Comparison of ENCODE assay signal across 24 cellular contexts in genomic region chr4:40739347-40739746, GRCh38.
"Had no signal": no experiment of that assay in that cellular context is flagged by ENCODE, and none has a peak within 500 bp of the region (broad histone marks: within the 10 kb centered on the region; RNA-seq: fewer than 3 reads in every experiment).

No MANE protein-coding gene starts in this region.

- ATAC-seq: effector memory CD8-positive, alpha-beta T cell; esophagus mucosa; gastrocnemius medialis; heart right ventricle; left cardiac atrium; left lung; left ventricle myocardium superior; lower lobe of right lung; mucosa of descending colon; naive thymus-derived CD8-positive, alpha-beta T cell had no signal

- DNase-seq: cortex of kidney; effector CD8-positive, alpha-beta T cell; effector memory CD8-positive, alpha-beta T cell; endodermal cell; erythroblast; esophagus squamous epithelium; foreskin fibroblast; foreskin melanocyte; gastrocnemius medialis; glutamatergic neuron; head of caudate nucleus; heart right ventricle; hippocampal formation; left cardiac atrium; left lung; left ventricle myocardium superior; lower lobe of right lung; mesenchymal stem cell; mucosa of descending colon; naive B cell; naive thymus-derived CD8-positive, alpha-beta T cell had no signal

- H3K9me3 ChIP-seq: esophagus squamous epithelium, gastrocnemius medialis, heart right ventricle, left lung, lower lobe of right lung, mucosa of descending colon had no signal

- FAIRE-seq: keratinocyte had no signal

- H3K4me3 ChIP-seq: esophagus squamous epithelium, gastrocnemius medialis, heart right ventricle, left lung, lower lobe of right lung, mucosa of descending colon had no signal

- H3K27ac ChIP-seq: epithelial cell of prostate, esophagus squamous epithelium, gastrocnemius medialis, heart right ventricle, left lung, lower lobe of right lung had no signal

- H3K36me3 ChIP-seq: esophagus squamous epithelium, gastrocnemius medialis, heart right ventricle, left lung, lower lobe of right lung had no signal
